In the genomic region with DNA sequence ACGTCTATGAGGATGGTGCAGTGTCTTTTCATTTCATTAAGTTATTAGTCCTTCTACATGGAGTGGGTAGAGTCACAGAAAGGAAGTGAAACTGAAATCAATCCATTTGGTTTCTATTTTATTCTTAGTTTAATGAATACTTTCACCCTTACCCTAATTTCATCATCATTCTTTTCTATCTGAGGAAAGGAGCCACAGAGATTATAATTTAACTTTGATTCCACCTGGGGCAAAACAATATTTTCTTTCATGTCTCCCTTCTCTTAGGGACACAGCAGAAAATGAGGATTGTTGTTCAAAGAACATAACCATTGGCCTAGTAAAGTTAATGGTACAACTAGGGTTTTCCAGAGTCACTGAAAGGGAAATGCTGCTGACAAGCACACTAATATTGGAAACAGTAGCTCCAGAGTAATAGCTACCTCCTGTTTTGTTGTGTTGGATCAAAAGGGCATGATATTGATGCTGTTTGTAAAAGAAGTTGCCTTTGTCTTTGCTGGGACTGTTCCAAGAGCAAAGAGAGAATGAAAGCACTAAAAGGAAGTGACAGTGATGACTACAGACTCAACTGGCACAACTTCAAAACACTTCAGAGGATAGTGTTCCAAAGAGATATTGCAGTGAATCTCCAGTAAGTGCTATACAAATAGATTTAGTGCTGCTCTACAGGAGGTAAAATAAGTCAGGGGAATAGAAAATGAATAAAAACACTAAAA, we compare ENCODE assay signal across 12 cellular contexts.
DNase-seq lines count a peak whose midpoint lies in the region; ATAC-seq and TF ChIP-seq lines count a peak whose summit lies in the region.
"Had no signal": no experiment of that assay in that cellular context is flagged by ENCODE, and none has a peak within 500 bp of the region (broad histone marks: within the 10 kb centered on the region; RNA-seq: fewer than 3 reads in every experiment).

No MANE protein-coding gene starts in this region.

- H3K4me1 ChIP-seq in Peyer's patch (no peaks in the 10 kb centered on the region), thyroid gland (no peaks in the 10 kb centered on the region)

- H3K4me1 Mint-ChIP-seq in activated CD8-positive, alpha-beta T cell treated with anti-CD3 and anti-CD28 coated beads for 36 hours (ENCODE audit: low read depth): no peaks in the 10 kb centered on the region

- TF ChIP-seq CTCF in activated CD8-positive, alpha-beta T cell treated with anti-CD3 and anti-CD28 coated beads for 36 hours (IDR thresholded peaks at IDR 0.05): no peak
- no peak for TF ChIP-seq CTCF in Peyer's patch (IDR thresholded peaks at IDR 0.05)
- TF ChIP-seq CTCF in thyroid gland (IDR thresholded peaks at IDR 0.05): no peak

- H3K27me3 Mint-ChIP-seq in activated CD8-positive, alpha-beta T cell treated with anti-CD3 and anti-CD28 coated beads for 36 hours: no peaks in the 10 kb centered on the region

- POLR2A ChIA-PET in activated CD8-positive, alpha-beta T cell treated with anti-CD3 and anti-CD28 coated beads for 36 hours (lab: Charles Lee): no interaction called here

- CTCF ChIA-PET in activated CD8-positive, alpha-beta T cell treated with anti-CD3 and anti-CD28 coated beads for 36 hours (lab: Charles Lee): no interaction called here

- H3K27ac ChIP-seq in Peyer's patch (peak overlapping the region in 1 of 4 donors; percentile 38), thyroid gland (no peak overlapping the region)
- H3K27ac ChIP-seq: coronary artery had no signal

- H3K4me3 ChIP-seq in Peyer's patch: no peak overlapping the region
- no peak overlapping the region for H3K4me3 ChIP-seq in thyroid gland (replicated peaks in 1 of 3)
- H3K4me3 ChIP-seq: coronary artery had no signal

- no peaks in the 10 kb centered on the region for H3K27me3 ChIP-seq in Peyer's patch
- no peaks in the 10 kb centered on the region for H3K27me3 ChIP-seq in thyroid gland

- DNase-seq in left lobe of liver (ENCODE audit: low spot score) (no peak), UCSD-AML1 (lab: John Stamatoyannopoulos, UW; ENCODE audit: unreplicated experiment) (no peak), Peyer's patch (no peak), thyroid gland (no peak)
- no peak for DNase-seq in activated CD8-positive, alpha-beta T cell treated with anti-CD3 and anti-CD28 coated beads for 36 hours
- DNase-seq: GOT3, nephron progenitor cell, substantia nigra had no signal

- ATAC-seq in GM18505 (IDR thresholded peaks at IDR 0.05; ENCODE audit: unreplicated experiment): peak; percentile 86
- peak; percentile 68 for ATAC-seq in GM21619 (IDR thresholded peaks at IDR 0.05; ENCODE audit: unreplicated experiment)
- ATAC-seq in HG03520 (IDR thresholded peaks at IDR 0.05; ENCODE audit: unreplicated experiment): peak; percentile 71
- ATAC-seq in left lobe of liver: peak; percentile 84
- no peak for ATAC-seq in activated CD8-positive, alpha-beta T cell treated with anti-CD3 and anti-CD28 coated beads for 36 hours

- H3K36me3 Mint-ChIP-seq in activated CD8-positive, alpha-beta T cell treated with anti-CD3 and anti-CD28 coated beads for 36 hours (ENCODE audit: low read depth): no peaks in the 10 kb centered on the region

- no peak overlapping the region for H3K27ac Mint-ChIP-seq in activated CD8-positive, alpha-beta T cell treated with anti-CD3 and anti-CD28 coated beads for 36 hours
- H3K27ac Mint-ChIP-seq: nephron progenitor cell had no signal

- H3K36me3 ChIP-seq in Peyer's patch: no peaks in the 10 kb centered on the region
- no peaks in the 10 kb centered on the region for H3K36me3 ChIP-seq in thyroid gland

- 75 to 79% methylated on average over 1 of the region's 1 CpG for WGBS in thyroid gland, 2 donors

- H3K9me3 Mint-ChIP-seq in activated CD8-positive, alpha-beta T cell treated with anti-CD3 and anti-CD28 coated beads for 36 hours: peaks cover 3% of the 10 kb centered on the region
- H3K9me3 Mint-ChIP-seq: nephron progenitor cell had no signal

- intact Hi-C loops in activated CD8-positive, alpha-beta T cell treated with anti-CD3 and anti-CD28 coated beads for 36 hours (cut with micrococcal nuclease): no loop called here
- intact Hi-C loops in thyroid gland (cut with DNase I): no loop called here

- H3K9me3 ChIP-seq in Peyer's patch (no peaks in the 10 kb centered on the region), thyroid gland (no peaks in the 10 kb centered on the region)

- TF ChIP-seq POLR2A in GM18505 (IDR thresholded peaks at IDR 0.05; ENCODE audit: borderline replicate concordance, extremely low read depth, insufficient read depth, insufficient read length) (no peak), Peyer's patch (IDR thresholded peaks at IDR 0.05) (no peak), thyroid gland (IDR thresholded peaks at IDR 0.05) (no peak)

- no peak overlapping the region for H3K4me3 Mint-ChIP-seq in activated CD8-positive, alpha-beta T cell treated with anti-CD3 and anti-CD28 coated beads for 36 hours
- H3K4me3 Mint-ChIP-seq: nephron progenitor cell had no signal
